8 cellular contexts compared by ENCODE assay signal in the genomic region with DNA sequence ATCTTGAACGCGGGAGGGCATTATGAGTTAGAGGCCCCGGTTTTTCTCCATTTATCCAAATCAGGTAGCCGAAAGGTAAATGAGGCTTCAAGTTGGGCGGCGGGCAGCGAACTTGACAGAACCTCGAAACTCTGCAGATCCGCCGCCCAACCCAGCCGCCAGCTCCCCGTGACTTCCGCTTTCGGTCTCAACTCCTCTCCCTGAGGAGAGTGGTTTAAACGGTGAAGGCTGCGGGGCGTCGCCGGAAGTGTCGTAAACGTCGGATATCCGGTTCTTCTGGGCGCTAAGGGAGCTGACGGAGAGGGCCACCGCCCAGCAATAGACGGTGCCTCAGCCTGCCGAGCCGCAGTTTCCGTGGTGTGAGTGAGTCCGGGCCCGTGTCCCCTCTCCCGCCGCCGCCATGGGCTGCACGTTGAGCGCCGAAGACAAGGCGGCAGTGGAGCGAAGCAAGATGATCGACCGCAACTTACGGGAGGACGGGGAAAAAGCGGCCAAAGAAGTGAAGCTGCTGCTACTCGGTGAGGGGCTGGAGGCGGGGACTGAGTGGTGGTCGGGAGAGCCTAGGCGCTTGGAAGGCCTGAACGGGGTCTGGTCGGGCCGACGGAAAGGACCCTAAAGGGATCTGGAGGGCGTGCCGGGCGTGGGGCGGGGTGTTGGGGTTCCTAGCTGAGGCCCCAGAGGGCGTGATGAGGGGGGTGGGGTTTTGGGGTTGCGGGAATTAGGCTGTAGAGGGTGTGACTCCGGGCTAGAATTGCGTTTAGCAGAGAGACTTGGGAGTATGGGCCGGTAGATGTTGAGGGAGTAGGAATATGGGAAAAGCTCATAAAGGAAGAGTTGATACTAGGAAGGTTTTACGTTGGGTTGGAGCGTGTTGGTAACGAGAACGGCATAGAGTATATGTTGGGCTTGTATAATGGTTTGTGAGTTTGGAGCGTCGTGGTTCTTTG. TPM values are rescaled to one million over a fixed set of nuclear protein-coding genes. Genes with fewer than 3 reads are reported as not detected.
DNase-seq lines count a peak whose midpoint lies in the region; ATAC-seq and TF ChIP-seq lines count a peak whose summit lies in the region.

Gene GNAI3 (plus strand): TSS at position 295 of the 947 bp plus-strand sequence. CDS start 106 bp downstream, at position 401.

- H3K4me1 ChIP-seq in PC-9 (replicated peaks; ENCODE audit: insufficient read depth) (peaks cover 23% of the 10 kb centered on the region), mucosa of rectum (ENCODE audit: control insufficient read depth in 2 of 2, insufficient read depth in 2 of 2, low read length in 2 of 2) (peaks cover 19 to 20% of the 10 kb centered on the region in 2 donors)

- peak; percentile 83 for ATAC-seq in GM21723 (IDR thresholded peaks at IDR 0.05; ENCODE audit: unreplicated experiment)
- ATAC-seq in activated T-cell treated with anti-CD3 and anti-CD28 coated beads, Interleukin-2, amount 50 U/mL, for 4 hours: peak; percentile 98

- H3K9me3 ChIP-seq in PC-9 (ENCODE audit: insufficient read depth, low read depth): no peaks in the 10 kb centered on the region
- no peaks in the 10 kb centered on the region for H3K9me3 ChIP-seq in mucosa of rectum (ENCODE audit: control insufficient read depth in 2 of 2, low read length in 2 of 2)

- peak; percentile 90 for DNase-seq in DMS53 treated with DMSO at 0.1 percent for 48 hours (lab: John Stamatoyannopoulos, UW; ENCODE audit: unreplicated experiment)
- DNase-seq in KBM-7: peak; percentile 97
- DNase-seq in PC-9: peak; percentile 90 to 97
- peak; percentile 90 for DNase-seq in activated T-cell treated with anti-CD3 and anti-CD28 coated beads, Interleukin-2, amount 50 U/mL, for 4 hours
- DNase-seq in erythroblast (lab: John Stamatoyannopoulos, UW): peak; percentile 98
- DNase-seq in stimulated activated CD8-positive, alpha-beta memory T cell treated with anti-CD3 and anti-CD28 coated beads, Interleukin-4, amount 100 ng/mL, for 4 hours (ENCODE audit: low read depth in 2 of 2, low spot score in 1 of 2): peak; percentile 93 to 94

- peak within 1 kb of the TSS; percentile 94 to 99 for H3K9ac ChIP-seq in mucosa of rectum (ENCODE audit: low read depth in 1 of 2, low read length in 2 of 2)

- peak; percentile 42; the same call in 1 of the 2 replicates for TF ChIP-seq CTCF in PC-9 (conservative IDR thresholded peaks at IDR 0.05)

- peaks cover 70% of the 10 kb centered on the region for H3K79me2 ChIP-seq in PC-9 (ENCODE audit: low read depth)

- H3K27me3 ChIP-seq in PC-9 (ENCODE audit: insufficient read depth, low read depth) (no peaks in the 10 kb centered on the region), mucosa of rectum (ENCODE audit: control insufficient read depth in 2 of 2, insufficient read depth in 2 of 2, low read length in 2 of 2) (no peaks in the 10 kb centered on the region)

- POLR2A ChIA-PET in PC-9 (lab: Charles Lee; ENCODE audit: unreplicated experiment): interaction anchor here (0.6 to 1.3 kb wide), 13 partner anchors 16 to 640 kb away, joined by 3 to 10 read pairs (median 3); no protein-coding TSS in a partner anchor

- intact Hi-C loops in PC-9 (cut with micrococcal nuclease; ENCODE audit: unreplicated experiment): loop anchor here (5.0 kb wide), 2 partner anchors 74 to 454 kb away; no protein-coding TSS in a partner anchor

- TF ChIP-seq POLR2A in erythroblast (IDR thresholded peaks at IDR 0.05; ENCODE audit: low read length): peak; percentile 98

- CTCF ChIA-PET in PC-9 (lab: Charles Lee): interaction anchor here (0.5 to 1.8 kb wide), 9 partner anchors 39 to 566 kb away, joined by 3 to 20 read pairs (median 5); partner anchors contain the start of gene AMPD2

- H3K27me3 Mint-ChIP-seq in activated T-cell treated with anti-CD3 and anti-CD28 coated beads, Interleukin-2, amount 50 U/mL, for 4 hours (ENCODE audit: low read depth): no peaks in the 10 kb centered on the region

- no TSS peak for BruUV-seq in PC-9 (replicated peaks; lab: Mats Ljungman, UMichigan)

- in situ Hi-C loops in KBM-7 (cut with MboI; ENCODE audit: low pct_unique_long_range_greater_than_20kb, low sequenced_read_pairs): loop anchor here (10.0 to 25.0 kb wide), 3 partner anchors 86 to 439 kb away; partner anchors contain the start of gene AHCYL1

- H3K36me3 Mint-ChIP-seq in activated T-cell treated with anti-CD3 and anti-CD28 coated beads, Interleukin-2, amount 50 U/mL, for 4 hours (ENCODE audit: insufficient read depth): no peaks in the 10 kb centered on the region

- no peaks in the 10 kb centered on the region for H3K36me3 ChIP-seq in PC-9 (ENCODE audit: low read depth)
- H3K36me3 ChIP-seq in mucosa of rectum (ENCODE audit: control insufficient read depth in 2 of 2, insufficient read depth in 2 of 2, low read length in 2 of 2): no peaks in the 10 kb centered on the region

- H3K9me2 ChIP-seq in PC-9 (ENCODE audit: insufficient read depth): no peaks in the 10 kb centered on the region

- peaks cover 50% of the 10 kb centered on the region for H3K4me1 Mint-ChIP-seq in activated T-cell treated with anti-CD3 and anti-CD28 coated beads, Interleukin-2, amount 50 U/mL, for 4 hours (ENCODE audit: low read depth)

- H3F3A ChIP-seq in PC-9 (ENCODE audit: insufficient read depth, low read depth): 0 out of 2 replicates have a peak, but pooled peaks cover 8% of the 10 kb centered on the region

- peak within 1 kb of the TSS; percentile 93 for H3K4me3 ChIP-seq in PC-9
- H3K4me3 ChIP-seq in mucosa of rectum (ENCODE audit: low read length in 2 of 2): peak within 1 kb of the TSS; percentile 84 to 94

- H3K4me2 ChIP-seq in PC-9: peak within 1 kb of the TSS; percentile 95

- H3K27ac ChIP-seq in PC-9: peak within 1 kb of the TSS; percentile 91
- peak within 1 kb of the TSS; percentile 98 to 99 for H3K27ac ChIP-seq in mucosa of rectum (ENCODE audit: low read depth in 2 of 2, low read length in 2 of 2)

- peak within 1 kb of the TSS; percentile 93 for H2AFZ ChIP-seq in PC-9

- no peaks in the 10 kb centered on the region for H3K9me3 Mint-ChIP-seq in activated T-cell treated with anti-CD3 and anti-CD28 coated beads, Interleukin-2, amount 50 U/mL, for 4 hours

- H4K20me1 ChIP-seq in PC-9 (ENCODE audit: insufficient read depth): peaks cover 41% of the 10 kb centered on the region

- peak within 1 kb of the TSS; percentile 94 for H3K4me3 Mint-ChIP-seq in activated T-cell treated with anti-CD3 and anti-CD28 coated beads, Interleukin-2, amount 50 U/mL, for 4 hours

RNA-seq across cellular contexts. Expression of gene GNAI3, which starts in this region (rescaled TPM):
- 7.6 and 10.0 TPM in 2 replicates for total RNA-seq in PC-9 (2021)
- 1 to 10 TPM; 8.6 to 8.9 (median 8.6) TPM for total RNA-seq in activated T-cell treated with anti-CD3 and anti-CD28 coated beads, Interleukin-2, amount 50 U/mL, for 4 hours

Comparison
In these comparisons a context has a peak if more than half of its experiments do, and no peak if none do; other contexts are left out.
1. Peak in every context shown above with its lines: DNase-seq, ATAC-seq, H3K4me3 ChIP-seq and H3K27ac ChIP-seq.